Comparison of ENCODE assay signal across 1 cellular context in genomic region chr2:85813978-85814801, GRCh38.
TF ChIP-seq lines count a peak whose summit lies in the region.

No MANE protein-coding gene starts in this region.

TF ChIP-seq in GM23338, 12 proteins besides CTCF, POLR2A, EP300 and RAD21 (continued from another document):
- no peak for TF ChIP-seq REST (IDR thresholded peaks at IDR 0.05; ENCODE audit: unreplicated experiment)
